32 cellular contexts compared by ENCODE assay signal in the genomic region with DNA sequence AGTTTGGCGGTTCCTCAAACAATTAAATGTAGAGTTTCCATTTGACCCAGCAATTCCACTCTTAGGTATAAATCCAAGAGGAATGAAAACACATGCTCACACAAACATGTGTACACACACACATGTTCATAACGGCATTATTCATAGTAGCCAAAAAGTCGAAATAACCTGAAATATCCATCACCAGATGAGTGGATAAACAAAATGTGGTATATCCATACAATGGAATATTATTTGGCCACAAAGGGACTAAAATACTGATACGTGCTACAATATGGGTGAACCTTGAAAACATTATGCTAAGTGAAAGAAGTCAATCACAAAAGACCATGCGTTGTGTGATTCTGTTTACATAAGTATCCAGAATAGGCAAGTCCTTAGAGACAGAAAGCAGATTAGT.
"Had no signal": no experiment of that assay in that cellular context is flagged by ENCODE, and none has a peak within 500 bp of the region (broad histone marks: within the 10 kb centered on the region; RNA-seq: fewer than 3 reads in every experiment).

No MANE protein-coding gene starts in this region.

- H3K9ac ChIP-seq: parathyroid adenoma had no signal

- H3K4me3 Mint-ChIP-seq: naive B cell; naive thymus-derived CD8-positive, alpha-beta T cell; natural killer cell treated with Interleukin-12 subunit alpha and Interleukin-12 subunit beta and Interleukin-15 and Interleukin-18, amount 100 ng/mL, for 72 hours; nephron progenitor cell; neural crest cell; stimulated activated memory B cell treated with anti-CD40 and anti-IgM and Interleukin-4, amounts not matched to agents 10 μg/mL and 1 μg/mL and 100 μg/mL, for 72 hours had no signal

- H3K27me3 Mint-ChIP-seq: naive thymus-derived CD8-positive, alpha-beta T cell; natural killer cell treated with Interleukin-12 subunit alpha and Interleukin-12 subunit beta and Interleukin-15 and Interleukin-18, amount 100 ng/mL, for 72 hours; progenitor cell of endocrine pancreas had no signal

- DNase-seq: naive B cell; naive thymus-derived CD8-positive, alpha-beta T cell; nephron progenitor cell; nucleus accumbens; ovary; posterior cingulate gyrus; psoas muscle; right cardiac atrium; spleen; stimulated activated CD4-positive, alpha-beta T cell treated with anti-CD3 and anti-CD28 coated beads, Interleukin-12 subunit alpha, Interleukin-12 subunit beta, amount 100 ng/mL, for 4 hours; stimulated activated CD4-positive, alpha-beta T cell treated with anti-CD3 and anti-CD28 coated beads, Interleukin-1b, Interleukin-23, amount 100 ng/mL, for 48 hours; stimulated activated CD4-positive, alpha-beta T cell treated with anti-CD3 and anti-CD28 coated beads, Interleukin-4, amount 100 ng/mL, for 1 hour; stimulated activated CD4-positive, alpha-beta T cell treated with anti-CD3 and anti-CD28 coated beads, Interleukin-4, amount 100 ng/mL, for 4 hours; stimulated activated CD8-positive, alpha-beta memory T cell treated with anti-CD3 and anti-CD28 coated beads, Interleukin-4, amount 100 ng/mL, for 48 hours; stimulated activated naive CD4-positive, alpha-beta T cell treated with Interleukin-2 at 50 U/mL for 16 hours; stomach; thyroid gland; trophoblast cell; upper lobe of left lung had no signal

- H3K79me2 ChIP-seq: parathyroid adenoma had no signal

- H3K27ac ChIP-seq: neutrophil, ovary, parathyroid adenoma, psoas muscle, skin epidermis, stomach, thyroid gland, tibial nerve, upper lobe of left lung, vagina had no signal

- H3K36me3 Mint-ChIP-seq: naive B cell; naive thymus-derived CD8-positive, alpha-beta T cell; natural killer cell treated with Interleukin-12 subunit alpha and Interleukin-12 subunit beta and Interleukin-15 and Interleukin-18, amount 100 ng/mL, for 72 hours; stimulated activated memory B cell treated with anti-CD40 and anti-IgM and Interleukin-4, amounts not matched to agents 10 μg/mL and 1 μg/mL and 100 μg/mL, for 72 hours had no signal

- H3K4me1 Mint-ChIP-seq: naive B cell; stimulated activated memory B cell treated with anti-CD40 and anti-IgM and Interleukin-4, amounts not matched to agents 10 μg/mL and 1 μg/mL and 100 μg/mL, for 72 hours had no signal

- H3K4me2 ChIP-seq: smooth muscle cell had no signal

- H2AFZ ChIP-seq: parathyroid adenoma had no signal

- H3K4me1 ChIP-seq: parathyroid adenoma, thyroid gland, tibial nerve, upper lobe of left lung, vagina had no signal

- H3K27ac Mint-ChIP-seq: naive thymus-derived CD8-positive, alpha-beta T cell; natural killer cell treated with Interleukin-12 subunit alpha and Interleukin-12 subunit beta and Interleukin-15 and Interleukin-18, amount 100 ng/mL, for 72 hours; nephron progenitor cell; progenitor cell of endocrine pancreas; stimulated activated memory B cell treated with anti-CD40 and anti-IgM and Interleukin-4, amounts not matched to agents 10 μg/mL and 1 μg/mL and 100 μg/mL, for 72 hours had no signal

- H3K4me3 ChIP-seq: ovary, psoas muscle, skin epidermis, smooth muscle cell, spleen, stomach, thyroid gland, tibial nerve, upper lobe of left lung, vagina had no signal

- H3K9me3 ChIP-seq: neutrophil, ovary, psoas muscle, stomach, thoracic aorta, thyroid gland, upper lobe of left lung, vagina had no signal

- H3K9me3 Mint-ChIP-seq: natural killer cell treated with Interleukin-12 subunit alpha and Interleukin-12 subunit beta and Interleukin-15 and Interleukin-18, amount 100 ng/mL, for 72 hours had no signal

- ATAC-seq: naive thymus-derived CD8-positive, alpha-beta T cell; natural killer cell treated with Interleukin-12 subunit alpha and Interleukin-12 subunit beta and Interleukin-15 and Interleukin-18, amount 100 ng/mL, for 72 hours; psoas muscle; right cardiac atrium; sciatic nerve; stimulated activated memory B cell treated with anti-CD40 and anti-IgM and Interleukin-4, amounts not matched to agents 10 μg/mL and 1 μg/mL and 100 μg/mL, for 72 hours had no signal

- FAIRE-seq: urothelium cell line had no signal

- H3K36me3 ChIP-seq: neutrophil, ovary, spleen, stomach, thyroid gland, tibial nerve, upper lobe of left lung, vagina had no signal

- H3K27me3 ChIP-seq: neutrophil, ovary, spleen, stomach, thyroid gland, tibial nerve, upper lobe of left lung, vagina had no signal
